ENCODE assay signal across 1 cellular context in genomic region chr3:39385456-39386098, GRCh38.
A peak's percentile ranks its signal among the peaks of the same experiment; 100 is the strongest.
TF ChIP-seq lines count a peak whose summit lies in the region.

No MANE protein-coding gene starts in this region.

TF ChIP-seq in K562, 482 proteins besides CTCF, POLR2A, EP300 and RAD21 (continues in another document):
- peak; percentile 98 for TF ChIP-seq ZKSCAN1 (IDR thresholded peaks at IDR 0.05; ENCODE audit: low read depth, low read length)
- no peak for TF ChIP-seq CTCFL (IDR thresholded peaks at IDR 0.05; ENCODE audit: borderline replicate concordance, insufficient read depth, low read depth, low read length, poor library complexity, severe bottlenecking)
- 0 out of 2 replicates have a peak, but pooled peaks have one; percentile 26 for TF ChIP-seq MYC (IDR thresholded peaks at IDR 0.05; ENCODE audit: low read depth, low read length)
- no peak for TF ChIP-seq MYC (CRISPR knock-in tag; IDR thresholded peaks at IDR 0.05; ENCODE audit: borderline replicate concordance, low read depth)
- no peak for TF ChIP-seq SRSF9 (IDR thresholded peaks at IDR 0.05; ENCODE audit: borderline replicate concordance, low read depth, low read length)
- TF ChIP-seq ATF3 (IDR thresholded peaks at IDR 0.05) = peak; percentile 82
- no peak; the same call in 1 of the 2 replicates for TF ChIP-seq ATF3 (CRISPR knock-in tag; conservative IDR thresholded peaks at IDR 0.05)
- TF ChIP-seq SNIP1 (IDR thresholded peaks at IDR 0.05; ENCODE audit: low read depth) = no peak
- no peak for TF ChIP-seq MNT (conservative IDR thresholded peaks at IDR 0.05)
- TF ChIP-seq JUN (IDR thresholded peaks at IDR 0.05; ENCODE audit: borderline replicate concordance, low read depth, low read length) = peak; percentile 28; the same call in 1 of the 2 replicates
- TF ChIP-seq JUN (CRISPR knock-in tag; IDR thresholded peaks at IDR 0.05; ENCODE audit: borderline replicate concordance) = no peak
- 0 out of 2 replicates have a peak, but pooled peaks have one; percentile 28 for TF ChIP-seq JUNB (CRISPR knock-in tag; conservative IDR thresholded peaks at IDR 0.05)
- no peak for TF ChIP-seq TRIM25 (IDR thresholded peaks at IDR 0.05; ENCODE audit: borderline replicate concordance)
- TF ChIP-seq E2F8 (IDR thresholded peaks at IDR 0.05; ENCODE audit: low read depth, partially characterized antibody) = no peak
- no peak for TF ChIP-seq GABPA (tag; conservative IDR thresholded peaks at IDR 0.05; ENCODE audit: low read depth)
- no peak for TF ChIP-seq TCF15 (CRISPR knock-in tag; IDR thresholded peaks at IDR 0.05)
- no peak for TF ChIP-seq ZHX1 (conservative IDR thresholded peaks at IDR 0.05; ENCODE audit: low read length)
- TF ChIP-seq RNF2 (IDR thresholded peaks at IDR 0.05) = 0 out of 2 replicates have a peak, but pooled peaks have one; percentile 8
- TF ChIP-seq MTF1 (CRISPR knock-in tag; IDR thresholded peaks at IDR 0.05; ENCODE audit: borderline replicate concordance) = no peak
- no peak for TF ChIP-seq ZNF23 (CRISPR knock-in tag; IDR thresholded peaks at IDR 0.05)
- TF ChIP-seq FOSL1 (tag; conservative IDR thresholded peaks at IDR 0.05) = peak; percentile 56
- TF ChIP-seq FOS (IDR thresholded peaks at IDR 0.05; ENCODE audit: extremely low read depth, insufficient read length) = peak; percentile 3
- TF ChIP-seq MAX (CRISPR knock-in tag; IDR thresholded peaks at IDR 0.05) = peak; percentile 45; the same call in 1 of the 2 replicates
- TF ChIP-seq ZNF395 (CRISPR knock-in tag; IDR thresholded peaks at IDR 0.05) = no peak
- no peak for TF ChIP-seq POLR3A (IDR thresholded peaks at IDR 0.05; ENCODE audit: borderline replicate concordance, extremely low read depth, insufficient read depth, insufficient read length)
- TF ChIP-seq HDAC1 (IDR thresholded peaks at IDR 0.05) = 0 out of 4 replicates have a peak, but pooled peaks of 1 of the 2 experiments have one; percentile 38
- TF ChIP-seq PHB2 (IDR thresholded peaks at IDR 0.05; ENCODE audit: low read depth) = no peak
- TF ChIP-seq SMARCE1 (IDR thresholded peaks at IDR 0.05) = peak; percentile 54
- peak; percentile 18; the same call in 1 of the 2 replicates for TF ChIP-seq TCF3 (CRISPR knock-in tag; IDR thresholded peaks at IDR 0.05)
- TF ChIP-seq ARID1B (IDR thresholded peaks at IDR 0.05) = peak; percentile 20; the same call in 1 of the 2 replicates
- TF ChIP-seq THAP12 (CRISPR knock-in tag; IDR thresholded peaks at IDR 0.05) = no peak
- TF ChIP-seq MCM7 (IDR thresholded peaks at IDR 0.05) = no peak
- no peak for TF ChIP-seq SRSF3 (IDR thresholded peaks at IDR 0.05; ENCODE audit: insufficient read depth, low read length)
- TF ChIP-seq HDGF (IDR thresholded peaks at IDR 0.05) = peak; percentile 71
- no peak for TF ChIP-seq SREBF1 (IDR thresholded peaks at IDR 0.05; ENCODE audit: borderline replicate concordance, low read depth, low read length)
- TF ChIP-seq SMARCA4 (IDR thresholded peaks at IDR 0.05) = peak; percentile 53
- TF ChIP-seq GTF2F1 (IDR thresholded peaks at IDR 0.05; ENCODE audit: low read depth, low read length) = no peak
- no peak for TF ChIP-seq TCFL5 (CRISPR knock-in tag; conservative IDR thresholded peaks at IDR 0.05)
- TF ChIP-seq ZNF778 (CRISPR knock-in tag; IDR thresholded peaks at IDR 0.05) = no peak
